Comparison of ENCODE assay signal across 8 cellular contexts in genomic region chrX:13734278-13735172, GRCh38. TPM values are rescaled to one million over a fixed set of nuclear protein-coding genes. Genes with fewer than 3 reads are reported as not detected.
DNase-seq lines count a peak whose midpoint lies in the region; ATAC-seq and TF ChIP-seq lines count a peak whose summit lies in the region.

Gene OFD1 (plus strand): TSS chrX:13734748. CDS start chrX:13735072, 324 bp downstream.
Gene TRAPPC2 (minus strand): TSS chrX:13734620. CDS start chrX:13719963, 14,657 bp downstream.

- peak within 1 kb of the TSS; percentile 72 to 86 for H3K9ac ChIP-seq in mucosa of rectum (ENCODE audit: low read depth in 1 of 2, low read length in 2 of 2)

- peak within 1 kb of the TSS; percentile 95 to 96 for H3K27ac ChIP-seq in mucosa of rectum (ENCODE audit: low read depth in 2 of 2, low read length in 2 of 2)

- no peaks in the 10 kb centered on the region for H3K9me3 Mint-ChIP-seq in activated T-cell treated with anti-CD3 and anti-CD28 coated beads, Interleukin-2, amount 50 U/mL, for 24 hours

- peaks cover 64% of the 10 kb centered on the region for H3K36me3 Mint-ChIP-seq in activated T-cell treated with anti-CD3 and anti-CD28 coated beads, Interleukin-2, amount 50 U/mL, for 24 hours (ENCODE audit: low read depth)

- ATAC-seq in GM21717 (IDR thresholded peaks at IDR 0.05; ENCODE audit: unreplicated experiment) = peak; percentile 94

- H3K27me3 ChIP-seq in mucosa of rectum (ENCODE audit: control insufficient read depth in 2 of 2, insufficient read depth in 2 of 2, low read length in 2 of 2) = no peaks in the 10 kb centered on the region

- H3K27ac Mint-ChIP-seq in activated T-cell treated with anti-CD3 and anti-CD28 coated beads, Interleukin-2, amount 50 U/mL, for 24 hours = peak within 1 kb of the TSS; percentile 93

- peak; percentile 94 for DNase-seq in DMS53 (lab: John Stamatoyannopoulos, UW)
- DNase-seq in KBM-7 = peak; percentile 98
- peak; percentile 92 for DNase-seq in activated T-cell treated with anti-CD3 and anti-CD28 coated beads, Interleukin-2, amount 50 U/mL, for 24 hours
- peak; percentile 95 for DNase-seq in erythroblast (lab: John Stamatoyannopoulos, UW)
- DNase-seq in stimulated activated CD8-positive, alpha-beta memory T cell treated with anti-CD3 and anti-CD28 coated beads, Interleukin-4, amount 100 ng/mL, for 48 hours = peak; percentile 88

- peaks cover 54% of the 10 kb centered on the region for H3K4me1 Mint-ChIP-seq in activated T-cell treated with anti-CD3 and anti-CD28 coated beads, Interleukin-2, amount 50 U/mL, for 24 hours (ENCODE audit: low read depth)

- peaks cover 0 to 6% of the 10 kb centered on the region in 2 donors for H3K36me3 ChIP-seq in mucosa of rectum (ENCODE audit: control insufficient read depth in 2 of 2, insufficient read depth in 2 of 2, low read length in 2 of 2)

- in situ Hi-C loops in KBM-7 (cut with MboI; ENCODE audit: low pct_unique_long_range_greater_than_20kb, low sequenced_read_pairs) = no loop called here

- peak within 1 kb of the TSS; percentile 83 to 90 for H3K4me3 ChIP-seq in mucosa of rectum (ENCODE audit: low read length in 2 of 2)

- TF ChIP-seq POLR2A in erythroblast (IDR thresholded peaks at IDR 0.05; ENCODE audit: low read length) = peak; percentile 98

- H3K27me3 Mint-ChIP-seq in activated T-cell treated with anti-CD3 and anti-CD28 coated beads, Interleukin-2, amount 50 U/mL, for 24 hours = peaks cover 21% of the 10 kb centered on the region

- peak within 1 kb of the TSS; percentile 86 for H3K4me3 Mint-ChIP-seq in activated T-cell treated with anti-CD3 and anti-CD28 coated beads, Interleukin-2, amount 50 U/mL, for 24 hours

- peaks cover 0 to 22% of the 10 kb centered on the region in 2 donors for H3K4me1 ChIP-seq in mucosa of rectum (ENCODE audit: control insufficient read depth in 2 of 2, insufficient read depth in 2 of 2, low read length in 2 of 2)

- no peaks in the 10 kb centered on the region for H3K9me3 ChIP-seq in mucosa of rectum (ENCODE audit: control insufficient read depth in 2 of 2, low read length in 2 of 2)

TF ChIP-seq in PFSK-1, 5 proteins besides CTCF, POLR2A, EP300 and RAD21:
- TF ChIP-seq REST (IDR thresholded peaks at IDR 0.05; ENCODE audit: insufficient read depth in 1 of 2, low read depth in 2 of 2, low read length in 2 of 2) (no peak), POLR2AphosphoS5 (IDR thresholded peaks at IDR 0.05; ENCODE audit: low read depth, low read length) (peak; percentile 68), FOXP2 (optimal IDR thresholded peaks at IDR 0.05; ENCODE audit: borderline replicate concordance, extremely low read depth, extremely low read length, insufficient read depth) (peak; percentile 27), SIN3A (IDR thresholded peaks at IDR 0.05; ENCODE audit: borderline replicate concordance, insufficient read depth, low read length) (peak; percentile 39; the same call in 1 of the 2 replicates)

RNA-seq across cellular contexts. Expression of gene OFD1, which starts in this region (rescaled TPM):
- 6.5 TPM for polyA plus RNA-seq in PFSK-1 (2012; ENCODE audit: insufficient read length, low read depth)

RNA-seq across cellular contexts. Expression of gene TRAPPC2, which starts in this region (rescaled TPM):
- polyA plus RNA-seq in PFSK-1 (2012; ENCODE audit: insufficient read length, low read depth) = 6.5 TPM

Comparison
In these comparisons a context has a peak if more than half of its experiments do, and no peak if none do; other contexts are left out.
1. Peak in every context shown above with its lines: DNase-seq, ATAC-seq, H3K4me3 ChIP-seq and H3K27ac ChIP-seq.